In the genomic region with DNA sequence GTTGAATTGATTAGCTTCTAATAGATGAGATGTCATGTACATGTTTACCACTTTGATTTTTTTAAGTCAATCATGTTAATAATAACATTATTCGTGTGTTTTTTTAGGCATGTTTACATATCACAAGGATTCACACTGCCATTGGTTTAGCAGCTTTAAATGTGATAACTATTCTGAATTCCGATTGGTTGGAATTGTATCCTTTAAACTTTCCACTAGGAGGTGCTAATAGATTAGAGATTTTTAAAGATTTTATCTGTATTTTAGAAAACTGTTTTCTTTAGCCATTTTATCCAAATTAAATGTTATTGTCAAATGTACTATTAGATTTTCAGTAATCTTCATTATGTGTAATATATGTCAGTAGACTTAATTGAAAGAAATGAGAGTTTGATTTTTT, we compare ENCODE assay signal across 8 cellular contexts.
DNase-seq lines count a peak whose midpoint lies in the region; ATAC-seq and TF ChIP-seq lines count a peak whose summit lies in the region.

No MANE protein-coding gene starts in this region.

- H3K79me2 ChIP-seq in PC-9 (ENCODE audit: low read depth) (no peaks in the 10 kb centered on the region), smooth muscle cell (ENCODE audit: low read depth) (no peaks in the 10 kb centered on the region)

- intact Hi-C loops in PC-9 (cut with micrococcal nuclease; ENCODE audit: unreplicated experiment), result loop anchor here (10.0 kb wide), 1 partner anchor 251 kb away; no protein-coding TSS in a partner anchor

- H3K4me3 ChIP-seq in PC-9 (no peak overlapping the region), fibroblast of the aortic adventitia (ENCODE audit: low read depth, low read length) (no peak overlapping the region), smooth muscle cell (no peak overlapping the region)

- H3K36me3 ChIP-seq in PC-9 (ENCODE audit: low read depth), result no peaks in the 10 kb centered on the region
- no peaks in the 10 kb centered on the region for H3K36me3 ChIP-seq in smooth muscle cell (ENCODE audit: low read depth)

- no peaks in the 10 kb centered on the region for H3K4me1 Mint-ChIP-seq in naive thymus-derived CD8-positive, alpha-beta T cell

- H3K27me3 ChIP-seq in PC-9 (ENCODE audit: insufficient read depth, low read depth) (no peaks in the 10 kb centered on the region), smooth muscle cell (ENCODE audit: low read depth) (no peaks in the 10 kb centered on the region)

- H3K36me3 Mint-ChIP-seq in naive thymus-derived CD8-positive, alpha-beta T cell, result no peaks in the 10 kb centered on the region

- no peak overlapping the region for H3K9ac ChIP-seq in smooth muscle cell (ENCODE audit: low read depth)

- H3K9me3 Mint-ChIP-seq in naive thymus-derived CD8-positive, alpha-beta T cell, result no peaks in the 10 kb centered on the region

- no peaks in the 10 kb centered on the region for H3K9me2 ChIP-seq in PC-9 (ENCODE audit: insufficient read depth)

- no peak overlapping the region for H3K27ac Mint-ChIP-seq in naive thymus-derived CD8-positive, alpha-beta T cell

- TF ChIP-seq CTCF in PC-9 (conservative IDR thresholded peaks at IDR 0.05) (peak; percentile 66), fibroblast of the aortic adventitia (IDR thresholded peaks at IDR 0.05; ENCODE audit: insufficient read depth, low read length) (peak; percentile 44), smooth muscle cell (IDR thresholded peaks at IDR 0.05; ENCODE audit: borderline replicate concordance, insufficient read depth, poor library complexity, severe bottlenecking) (peak; percentile 49)

- CTCF ChIA-PET in PC-9 (lab: Charles Lee), result interaction anchor here (0.6 to 1.7 kb wide), 3 partner anchors 139 to 142 kb away, joined by 3 to 5 read pairs (median 5); a partner anchor contains a TSS

- H3K27ac ChIP-seq in PC-9 (no peak overlapping the region), smooth muscle cell (ENCODE audit: low read depth) (no peak overlapping the region), caudate nucleus (ENCODE audit: low read depth, low read length) (no peak overlapping the region)

- ATAC-seq in GM21737 (IDR thresholded peaks at IDR 0.05; ENCODE audit: unreplicated experiment), result no peak
- no peak for ATAC-seq in naive thymus-derived CD8-positive, alpha-beta T cell

- POLR2A ChIA-PET in PC-9 (lab: Charles Lee; ENCODE audit: unreplicated experiment), result interaction anchor here (0.6 kb wide), 1 partner anchor 141 kb away, joined by 3 read pairs; no protein-coding TSS in a partner anchor
- POLR2A ChIA-PET in naive thymus-derived CD8-positive, alpha-beta T cell (lab: Charles Lee), result no interaction called here

- no peaks in the 10 kb centered on the region for H3K9me3 ChIP-seq in PC-9 (ENCODE audit: insufficient read depth, low read depth)
- H3K9me3 ChIP-seq in smooth muscle cell (replicated peaks; ENCODE audit: low read depth), result no peaks in the 10 kb centered on the region

- H3K4me2 ChIP-seq in PC-9 (no peak overlapping the region), smooth muscle cell (no peak overlapping the region)

- no peak overlapping the region for H3K4me3 Mint-ChIP-seq in naive thymus-derived CD8-positive, alpha-beta T cell

- no TSS peak for BruUV-seq in PC-9 (replicated peaks; lab: Mats Ljungman, UMichigan)

- H3K4me1 ChIP-seq in PC-9 (replicated peaks; ENCODE audit: insufficient read depth) (no peaks in the 10 kb centered on the region), smooth muscle cell (ENCODE audit: low read depth) (no peaks in the 10 kb centered on the region)

- H3K27me3 Mint-ChIP-seq in naive thymus-derived CD8-positive, alpha-beta T cell, result no peaks in the 10 kb centered on the region

- 83% methylated on average over 2 of the region's 2 CpGs for WGBS in smooth muscle cell (ENCODE audit: low lambda C conversion rate)

- peak; percentile 67 for DNase-seq in HCEC 1CT
- DNase-seq in PC-9, result peak in 1 of 2 experiments; percentile 41
- DNase-seq in fibroblast of the aortic adventitia (ENCODE audit: low read depth), result peak; percentile 75
- DNase-seq in smooth muscle cell (lab: John Stamatoyannopoulos, UW; ENCODE audit: unreplicated experiment), result no peak
- no peak for DNase-seq in stimulated activated CD4-positive, alpha-beta T cell treated with anti-CD3 and anti-CD28 coated beads, Interleukin-4, amount 100 ng/mL, for 4 hours
- DNase-seq in caudate nucleus (lab: John Stamatoyannopoulos, UW), result no peak
- no peak for DNase-seq in naive thymus-derived CD8-positive, alpha-beta T cell

- H3F3A ChIP-seq in PC-9 (ENCODE audit: insufficient read depth, low read depth) (no peaks in the 10 kb centered on the region), smooth muscle cell (ENCODE audit: low read depth) (no peaks in the 10 kb centered on the region)

- no peaks in the 10 kb centered on the region for H4K20me1 ChIP-seq in PC-9 (ENCODE audit: insufficient read depth)
- H4K20me1 ChIP-seq in smooth muscle cell (ENCODE audit: low read depth), result no peaks in the 10 kb centered on the region

- H2AFZ ChIP-seq in PC-9 (no peak overlapping the region), smooth muscle cell (ENCODE audit: low read depth) (no peak overlapping the region)

Comparison
In these comparisons a context has a peak if more than half of its experiments do, and no peak if none do; other contexts are left out.
1. DNase-seq: peak in HCEC 1CT (single experiment) and fibroblast of the aortic adventitia (single experiment); none in smooth muscle cell (single experiment), stimulated activated CD4-positive, alpha-beta T cell treated with anti-CD3 and anti-CD28 coated beads, Interleukin-4, amount 100 ng/mL, for 4 hours (0 of 2), caudate nucleus (0 of 61) and naive thymus-derived CD8-positive, alpha-beta T cell (0 of 10).
2. Peak in every context shown above with its lines, with median percentiles within 50 percentile points of each other: CTCF ChIP-seq.